ENCODE assay signal across 27 cellular contexts in genomic region chr9:129195606-129196005, GRCh38.
"Had no signal": no experiment of that assay in that cellular context is flagged by ENCODE, and none has a peak within 500 bp of the region (broad histone marks: within the 10 kb centered on the region; RNA-seq: fewer than 3 reads in every experiment).

No MANE protein-coding gene starts in this region.

- H3K27me3 ChIP-seq: colonic mucosa had no signal

- H3K9me3 Mint-ChIP-seq: dendritic cell treated with granulocyte-macrophage colony-stimulating factor and Interleukin-4, amounts not matched to agents 40 ng/mL and 50 ng/mL, for 4 days; effector memory CD8-positive, alpha-beta T cell; memory B cell had no signal

- H3K27ac Mint-ChIP-seq: dendritic cell treated with granulocyte-macrophage colony-stimulating factor and Interleukin-4, amounts not matched to agents 40 ng/mL and 50 ng/mL, for 4 days; effector memory CD8-positive, alpha-beta T cell; endodermal cell; memory B cell had no signal

- H3K4me3 ChIP-seq: colonic mucosa, esophagus squamous epithelium, gastrocnemius medialis, heart right ventricle, left lung, lower lobe of right lung had no signal

- H3K4me3 Mint-ChIP-seq: dendritic cell treated with granulocyte-macrophage colony-stimulating factor and Interleukin-4, amounts not matched to agents 40 ng/mL and 50 ng/mL, for 4 days; effector memory CD8-positive, alpha-beta T cell; endodermal cell; memory B cell had no signal

- H3K9me3 ChIP-seq: colonic mucosa, gastrocnemius medialis had no signal

- H3K36me3 ChIP-seq: colonic mucosa, esophagus squamous epithelium, gastrocnemius medialis, heart right ventricle, left lung, lower lobe of right lung had no signal

- DNase-seq: colonic mucosa; cortex of kidney; effector CD8-positive, alpha-beta T cell; effector memory CD8-positive, alpha-beta T cell; endodermal cell; erythroblast; esophagus squamous epithelium; foreskin fibroblast; foreskin melanocyte; gastrocnemius medialis; glutamatergic neuron; head of caudate nucleus; heart right ventricle; hippocampal formation; left cardiac atrium; left lung; left ventricle myocardium superior; lower lobe of right lung; mesendoderm; midbrain had no signal

- FAIRE-seq: endometrium, islet of Langerhans, keratinocyte had no signal

- H3K27ac ChIP-seq: colonic mucosa, epithelial cell of prostate, esophagus squamous epithelium, gastrocnemius medialis, heart right ventricle, left lung, lower lobe of right lung had no signal

- H3K4me1 Mint-ChIP-seq: memory B cell had no signal

- ATAC-seq: effector memory CD8-positive, alpha-beta T cell; esophagus mucosa; gastrocnemius medialis; heart right ventricle; left cardiac atrium; left lung; left ventricle myocardium superior; lower lobe of right lung had no signal

- H3K4me1 ChIP-seq: colonic mucosa, left lung, lower lobe of right lung had no signal
